Comparison of ENCODE assay signal across 20 cellular contexts in the genomic region with DNA sequence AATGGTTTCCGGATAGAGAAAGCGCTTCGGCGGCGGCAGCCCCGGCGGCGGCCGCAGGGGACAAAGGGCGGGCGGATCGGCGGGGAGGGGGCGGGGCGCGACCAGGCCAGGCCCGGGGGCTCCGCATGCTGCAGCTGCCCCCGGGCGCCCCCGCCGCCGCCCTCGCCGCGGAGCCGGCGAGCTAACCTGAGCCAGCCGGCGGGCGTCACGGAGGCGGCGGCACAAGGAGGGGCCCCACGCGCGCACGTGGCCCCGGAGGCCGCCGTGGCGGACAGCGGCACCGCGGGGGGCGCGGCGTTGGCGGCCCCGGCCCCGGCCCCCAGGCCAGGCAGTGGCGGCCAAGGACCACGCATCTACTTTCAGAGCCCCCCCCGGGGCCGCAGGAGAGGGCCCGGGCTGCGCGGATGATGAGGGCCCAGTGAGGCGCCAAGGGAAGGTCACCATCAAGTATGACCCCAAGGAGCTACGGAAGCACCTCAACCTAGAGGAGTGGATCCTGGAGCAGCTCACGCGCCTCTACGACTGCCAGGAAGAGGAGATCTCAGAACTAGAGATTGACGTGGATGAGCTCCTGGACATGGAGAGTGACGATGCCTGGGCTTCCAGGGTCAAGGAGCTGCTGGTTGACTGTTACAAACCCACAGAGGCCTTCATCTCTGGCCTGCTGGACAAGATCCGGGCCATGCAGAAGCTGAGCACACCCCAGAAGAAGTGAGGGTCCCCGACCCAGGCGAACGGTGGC. TPM values are rescaled to one million over a fixed set of nuclear protein-coding genes. Genes with fewer than 3 reads are reported as not detected.
DNase-seq lines count a peak whose midpoint lies in the region; ATAC-seq and TF ChIP-seq lines count a peak whose summit lies in the region.
"Had no signal": no experiment of that assay in that cellular context is flagged by ENCODE, and none has a peak within 500 bp of the region (broad histone marks: within the 10 kb centered on the region; RNA-seq: fewer than 3 reads in every experiment).

No MANE protein-coding gene starts in this region.

- no peak overlapping the region for H3K4me3 Mint-ChIP-seq in activated naive CD4-positive, alpha-beta T cell treated with anti-CD3 and anti-CD28 coated beads, Interleukin-2, amount 10 ng/mL, durations not matched to agents 7 days and 5 days
- peak overlapping the region in 3 of 8 donors; percentile 12 to 34 (median 22) for H3K4me3 Mint-ChIP-seq in CD4-positive, alpha-beta memory T cell
- peak overlapping the region in 1 of 3 donors; percentile 43 for H3K4me3 Mint-ChIP-seq in T-cell
- peak overlapping the region in 8 of 10 donors; percentile 12 to 92 (median 63) for H3K4me3 Mint-ChIP-seq in naive thymus-derived CD4-positive, alpha-beta T cell
- no peak overlapping the region for H3K4me3 Mint-ChIP-seq in activated T-helper 1 cell treated with anti-CD3 and anti-CD28 coated beads, Interleukin-12 subunit alpha, Interleukin-12 subunit beta, Interleukin-2, Interleukin-4 antibody, amounts not matched to agents 30 ng/mL and 10 ng/mL and 1 ng/mL, durations not matched to agents 14 hours and 24 hours and 36 hours

- H3K27me3 Mint-ChIP-seq in activated naive CD4-positive, alpha-beta T cell treated with anti-CD3 and anti-CD28 coated beads, Interleukin-2, amount 10 ng/mL, durations not matched to agents 7 days and 5 days, result no peaks in the 10 kb centered on the region
- H3K27me3 Mint-ChIP-seq in CD4-positive, alpha-beta memory T cell, result no peaks in the 10 kb centered on the region
- H3K27me3 Mint-ChIP-seq in T-cell, result no peaks in the 10 kb centered on the region
- H3K27me3 Mint-ChIP-seq in naive thymus-derived CD4-positive, alpha-beta T cell, result no peaks in the 10 kb centered on the region
- H3K27me3 Mint-ChIP-seq in activated T-helper 1 cell treated with anti-CD3 and anti-CD28 coated beads, Interleukin-12 subunit alpha, Interleukin-12 subunit beta, Interleukin-2, Interleukin-4 antibody, amounts not matched to agents 30 ng/mL and 10 ng/mL and 1 ng/mL, durations not matched to agents 14 hours and 24 hours and 36 hours (ENCODE audit: insufficient read depth), result no peaks in the 10 kb centered on the region

- no peak overlapping the region for H3K4me3 ChIP-seq in CD4-positive, alpha-beta memory T cell (ENCODE audit: low read length in 2 of 2)
- H3K4me3 ChIP-seq in naive thymus-derived CD4-positive, alpha-beta T cell (ENCODE audit: low read length), result no peak overlapping the region
- H3K4me3 ChIP-seq in stomach, result no peak overlapping the region

- H3K27ac ChIP-seq in CD4-positive, alpha-beta memory T cell (ENCODE audit: low read depth, low read length), result no peak overlapping the region
- peak overlapping the region; percentile 100 for H3K27ac ChIP-seq in naive thymus-derived CD4-positive, alpha-beta T cell (ENCODE audit: low read depth, low read length)
- no peak overlapping the region for H3K27ac ChIP-seq in stomach

- no peak for DNase-seq in activated naive CD4-positive, alpha-beta T cell treated with anti-CD3 and anti-CD28 coated beads, Interleukin-2, amount 10 ng/mL, durations not matched to agents 7 days and 5 days
- DNase-seq in activated naive CD4-positive, alpha-beta T cell treated with anti-CD3 and anti-CD28 coated beads, Interleukin-2, amount 50 U/mL, for 16 hours, result no peak
- no peak for DNase-seq in CD4-positive, alpha-beta memory T cell
- DNase-seq in T-cell (no peak), stomach (no peak)
- DNase-seq in naive thymus-derived CD4-positive, alpha-beta T cell, result no peak
- DNase-seq in activated T-helper 1 cell treated with anti-CD3 and anti-CD28 coated beads, Interleukin-12 subunit alpha, Interleukin-12 subunit beta, Interleukin-2, Interleukin-4 antibody, amounts not matched to agents 30 ng/mL and 10 ng/mL and 1 ng/mL, durations not matched to agents 14 hours and 24 hours and 36 hours (ENCODE audit: low spot score), result no peak
- DNase-seq: DMS53, GDM1, KBM-7, MM.1S, NCI-H1048, NCI-H1417 treated with DMSO at 0.1 percent for 48 hours, NCI-H187, NCI-H446, NCI-H526, PC-3, Right ventricle myocardium superior had no signal

- peaks cover 30% of the 10 kb centered on the region for H3K36me3 ChIP-seq in CD4-positive, alpha-beta memory T cell (ENCODE audit: insufficient read depth, low read length)
- H3K36me3 ChIP-seq in naive thymus-derived CD4-positive, alpha-beta T cell (ENCODE audit: control insufficient read depth in 2 of 3, insufficient read depth in 3 of 3, low read length in 3 of 3), result peaks cover 12 to 31% (median 20%) of the 10 kb centered on the region in 3 experiments
- H3K36me3 ChIP-seq in stomach, result peaks cover 56 to 97% (median 93%) of the 10 kb centered on the region in 4 donors

- no peaks in the 10 kb centered on the region for H3K9me3 ChIP-seq in CD4-positive, alpha-beta memory T cell (ENCODE audit: control insufficient read depth in 1 of 2, low read length in 2 of 2)
- H3K9me3 ChIP-seq in naive thymus-derived CD4-positive, alpha-beta T cell (ENCODE audit: control insufficient read depth in 2 of 3, low read length in 3 of 3), result no peaks in the 10 kb centered on the region
- H3K9me3 ChIP-seq in stomach, result no peaks in the 10 kb centered on the region

- H3K27me3 ChIP-seq in CD4-positive, alpha-beta memory T cell (ENCODE audit: insufficient read depth, low read length), result no peaks in the 10 kb centered on the region
- H3K27me3 ChIP-seq in naive thymus-derived CD4-positive, alpha-beta T cell (ENCODE audit: control insufficient read depth in 2 of 2, insufficient read depth in 2 of 2, low read length in 2 of 2), result no peaks in the 10 kb centered on the region
- no peaks in the 10 kb centered on the region for H3K27me3 ChIP-seq in stomach

- POLR2A ChIA-PET in CD4-positive, alpha-beta memory T cell (lab: Charles Lee; ENCODE audit: partially characterized antibody), result interaction anchor here (0.6 to 17.9 kb wide), 11 partner anchors 7 to 335 kb away, joined by 3 to 1203 read pairs (median 19); a partner anchor contains a TSS
- POLR2A ChIA-PET in T-cell (lab: Charles Lee), result interaction anchor here (0.6 to 3.7 kb wide), 7 partner anchors 9 to 686 kb away, joined by 3 to 65 read pairs (median 8); a partner anchor contains a TSS
- POLR2A ChIA-PET in naive thymus-derived CD4-positive, alpha-beta T cell (lab: Charles Lee), result interaction anchor here (0.6 to 34.1 kb wide), 11 partner anchors 5 to 170 kb away, joined by 3 to 2331 read pairs (median 9); a partner anchor contains a TSS

- peaks cover 81% of the 10 kb centered on the region for H3K4me1 ChIP-seq in CD4-positive, alpha-beta memory T cell (ENCODE audit: insufficient read depth, low read length)
- peaks cover 33 to 90% of the 10 kb centered on the region in 2 donors for H3K4me1 ChIP-seq in naive thymus-derived CD4-positive, alpha-beta T cell (ENCODE audit: control insufficient read depth in 2 of 2, insufficient read depth in 2 of 2, low read length in 2 of 2)
- peaks cover 23 to 65% (median 55%) of the 10 kb centered on the region in 4 donors for H3K4me1 ChIP-seq in stomach

- ATAC-seq in T-cell (replicated peaks in 1 of 4) (peak in 1 of 4 experiments; percentile 4), HG03108 (IDR thresholded peaks at IDR 0.05; ENCODE audit: unreplicated experiment) (no peak)
- no peak for ATAC-seq in naive thymus-derived CD4-positive, alpha-beta T cell
- ATAC-seq: HCT116, PC-3 had no signal

- no peak for TF ChIP-seq CTCF in stomach (IDR thresholded peaks at IDR 0.05)

- WGBS in stomach, 5 donors, result 89 to 94% (median 92%) methylated on average over 50 to 69 of the region's 69 CpGs

- no peak for TF ChIP-seq EP300 in stomach (IDR thresholded peaks at IDR 0.05)

- intact Hi-C loops in CD4-positive, alpha-beta memory T cell (cut with micrococcal nuclease), result no loop called here
- intact Hi-C loops in naive thymus-derived CD4-positive, alpha-beta T cell (cut with micrococcal nuclease), result loop anchor here (5.0 kb wide), 3 partner anchors 36 to 684 kb away; a partner anchor contains a TSS
- intact Hi-C loops in stomach (cut with DNase I; ENCODE audit: low total_unique reads), result no loop called here
- intact Hi-C loops in activated T-helper 1 cell treated with anti-CD3 and anti-CD28 coated beads, Interleukin-12 subunit alpha, Interleukin-12 subunit beta, Interleukin-2, Interleukin-4 antibody, amounts not matched to agents 30 ng/mL and 10 ng/mL and 1 ng/mL, durations not matched to agents 14 hours and 24 hours and 36 hours (cut with micrococcal nuclease), result no loop called here

- peaks cover 64% of the 10 kb centered on the region for H3K4me1 Mint-ChIP-seq in activated naive CD4-positive, alpha-beta T cell treated with anti-CD3 and anti-CD28 coated beads, Interleukin-2, amount 10 ng/mL, durations not matched to agents 7 days and 5 days
- H3K4me1 Mint-ChIP-seq in CD4-positive, alpha-beta memory T cell, result peaks cover 49 to 88% (median 69%) of the 10 kb centered on the region in 4 donors
- peaks cover 79 to 90% (median 89%) of the 10 kb centered on the region in 3 donors for H3K4me1 Mint-ChIP-seq in T-cell
- H3K4me1 Mint-ChIP-seq in naive thymus-derived CD4-positive, alpha-beta T cell, result peaks cover 49 to 97% (median 90%) of the 10 kb centered on the region in 7 donors
- H3K4me1 Mint-ChIP-seq in activated T-helper 1 cell treated with anti-CD3 and anti-CD28 coated beads, Interleukin-12 subunit alpha, Interleukin-12 subunit beta, Interleukin-2, Interleukin-4 antibody, amounts not matched to agents 30 ng/mL and 10 ng/mL and 1 ng/mL, durations not matched to agents 14 hours and 24 hours and 36 hours (ENCODE audit: low read depth), result peaks cover 47% of the 10 kb centered on the region

- peak overlapping the region; percentile 69 for H3K27ac Mint-ChIP-seq in activated naive CD4-positive, alpha-beta T cell treated with anti-CD3 and anti-CD28 coated beads, Interleukin-2, amount 10 ng/mL, durations not matched to agents 7 days and 5 days
- peak overlapping the region in 6 of 7 donors; percentile 8 to 99 (median 71) for H3K27ac Mint-ChIP-seq in CD4-positive, alpha-beta memory T cell
- peak overlapping the region; percentile 88 to 94 for H3K27ac Mint-ChIP-seq in T-cell
- H3K27ac Mint-ChIP-seq in naive thymus-derived CD4-positive, alpha-beta T cell, result peak overlapping the region; percentile 46 to 99 (median 98)
- no peak overlapping the region for H3K27ac Mint-ChIP-seq in activated T-helper 1 cell treated with anti-CD3 and anti-CD28 coated beads, Interleukin-12 subunit alpha, Interleukin-12 subunit beta, Interleukin-2, Interleukin-4 antibody, amounts not matched to agents 30 ng/mL and 10 ng/mL and 1 ng/mL, durations not matched to agents 14 hours and 24 hours and 36 hours

- peaks cover 79% of the 10 kb centered on the region for H3K36me3 Mint-ChIP-seq in activated naive CD4-positive, alpha-beta T cell treated with anti-CD3 and anti-CD28 coated beads, Interleukin-2, amount 10 ng/mL, durations not matched to agents 7 days and 5 days
- peaks cover 35 to 69% of the 10 kb centered on the region in 2 donors for H3K36me3 Mint-ChIP-seq in CD4-positive, alpha-beta memory T cell
- peaks cover 51% of the 10 kb centered on the region for H3K36me3 Mint-ChIP-seq in T-cell
- peaks cover 4 to 53% (median 38%) of the 10 kb centered on the region in 5 donors for H3K36me3 Mint-ChIP-seq in naive thymus-derived CD4-positive, alpha-beta T cell
- peaks cover 39% of the 10 kb centered on the region for H3K36me3 Mint-ChIP-seq in activated T-helper 1 cell treated with anti-CD3 and anti-CD28 coated beads, Interleukin-12 subunit alpha, Interleukin-12 subunit beta, Interleukin-2, Interleukin-4 antibody, amounts not matched to agents 30 ng/mL and 10 ng/mL and 1 ng/mL, durations not matched to agents 14 hours and 24 hours and 36 hours (ENCODE audit: low read depth)

- H3K9me3 Mint-ChIP-seq in activated naive CD4-positive, alpha-beta T cell treated with anti-CD3 and anti-CD28 coated beads, Interleukin-2, amount 10 ng/mL, durations not matched to agents 7 days and 5 days, result no peaks in the 10 kb centered on the region
- no peaks in the 10 kb centered on the region for H3K9me3 Mint-ChIP-seq in CD4-positive, alpha-beta memory T cell
- no peaks in the 10 kb centered on the region for H3K9me3 Mint-ChIP-seq in T-cell
- H3K9me3 Mint-ChIP-seq in naive thymus-derived CD4-positive, alpha-beta T cell, result peaks cover 0 to 6% (median 0%) of the 10 kb centered on the region in 11 donors
- H3K9me3 Mint-ChIP-seq in activated T-helper 1 cell treated with anti-CD3 and anti-CD28 coated beads, Interleukin-12 subunit alpha, Interleukin-12 subunit beta, Interleukin-2, Interleukin-4 antibody, amounts not matched to agents 30 ng/mL and 10 ng/mL and 1 ng/mL, durations not matched to agents 14 hours and 24 hours and 36 hours, result no peaks in the 10 kb centered on the region

- TF ChIP-seq POLR2A in stomach (IDR thresholded peaks at IDR 0.05), result no peak

- CTCF ChIA-PET in activated naive CD4-positive, alpha-beta T cell treated with anti-CD3 and anti-CD28 coated beads, Interleukin-2, amount 10 ng/mL, durations not matched to agents 7 days and 5 days (lab: Charles Lee), result interaction anchor here (0.6 kb wide), 1 partner anchor 167 kb away, joined by 3 read pairs; no protein-coding TSS in a partner anchor
- CTCF ChIA-PET in CD4-positive, alpha-beta memory T cell (lab: Charles Lee; ENCODE audit: partially characterized antibody), result interaction anchor here (1.5 to 12.3 kb wide), 3 partner anchors 10 to 35 kb away, joined by 4 to 114 read pairs (median 21); no protein-coding TSS in a partner anchor
- CTCF ChIA-PET in T-cell (lab: Charles Lee), result interaction anchor here (0.6 to 1.1 kb wide), 4 partner anchors 8 to 78 kb away, joined by 3 to 6 read pairs (median 4); no protein-coding TSS in a partner anchor
- CTCF ChIA-PET in naive thymus-derived CD4-positive, alpha-beta T cell (lab: Charles Lee), result interaction anchor here (0.7 to 7.5 kb wide), 3 partner anchors 14 to 65 kb away, joined by 3 to 73 read pairs (median 3); a partner anchor contains a TSS

RNA-seq across cellular contexts. Expression of a gene that starts 15.7 kb away (rescaled TPM):
- total RNA-seq in CD4-positive, alpha-beta memory T cell, result 100 to 1,000 TPM; 399 to 411 TPM
- 100 to 1,000 TPM; 418 to 473 TPM for polyA plus RNA-seq in CD4-positive, alpha-beta memory T cell
- total RNA-seq in T-cell (100 to 1,000 TPM; 460 to 628 (median 478) TPM), stomach (10 to 100 TPM in 3 of 5 donors, 1 to 10 TPM in 2; 3.5 to 53.0 (median 20.5) TPM)
- 100 to 1,000 TPM in 4 of 5 experiments, 10 to 100 TPM in 1; 72.8 to 638 (median 594) TPM for total RNA-seq in naive thymus-derived CD4-positive, alpha-beta T cell
- 100 to 1,000 TPM; 606 to 941 TPM for polyA plus RNA-seq in naive thymus-derived CD4-positive, alpha-beta T cell
- polyA plus RNA-seq in stomach, result 1 to 10 TPM; 6.6 to 8.5 (median 7.6) TPM
- 11.1 and 12.3 TPM in 2 replicates for total RNA-seq in activated T-helper 1 cell treated with anti-CD3 and anti-CD28 coated beads, Interleukin-12 subunit alpha, Interleukin-12 subunit beta, Interleukin-2, Interleukin-4 antibody, amounts not matched to agents 30 ng/mL and 10 ng/mL and 1 ng/mL, durations not matched to agents 14 hours and 24 hours and 36 hours

Comparison
In these comparisons a context has a peak if more than half of its experiments do, and no peak if none do; other contexts are left out.
1. H3K4me3 Mint-ChIP-seq: peak in naive thymus-derived CD4-positive, alpha-beta T cell (8 of 10); none in activated naive CD4-positive, alpha-beta T cell treated with anti-CD3 and anti-CD28 coated beads, Interleukin-2, amount 10 ng/mL, durations not matched to agents 7 days and 5 days (single experiment) and activated T-helper 1 cell treated with anti-CD3 and anti-CD28 coated beads, Interleukin-12 subunit alpha, Interleukin-12 subunit beta, Interleukin-2, Interleukin-4 antibody, amounts not matched to agents 30 ng/mL and 10 ng/mL and 1 ng/mL, durations not matched to agents 14 hours and 24 hours and 36 hours (single experiment).
2. intact Hi-C loops: an anchor here in naive thymus-derived CD4-positive, alpha-beta T cell (5.0 kb wide); none called in CD4-positive, alpha-beta memory T cell, stomach and activated T-helper 1 cell treated with anti-CD3 and anti-CD28 coated beads, Interleukin-12 subunit alpha, Interleukin-12 subunit beta, Interleukin-2, Interleukin-4 antibody, amounts not matched to agents 30 ng/mL and 10 ng/mL and 1 ng/mL, durations not matched to agents 14 hours and 24 hours and 36 hours.